In the genomic region with DNA sequence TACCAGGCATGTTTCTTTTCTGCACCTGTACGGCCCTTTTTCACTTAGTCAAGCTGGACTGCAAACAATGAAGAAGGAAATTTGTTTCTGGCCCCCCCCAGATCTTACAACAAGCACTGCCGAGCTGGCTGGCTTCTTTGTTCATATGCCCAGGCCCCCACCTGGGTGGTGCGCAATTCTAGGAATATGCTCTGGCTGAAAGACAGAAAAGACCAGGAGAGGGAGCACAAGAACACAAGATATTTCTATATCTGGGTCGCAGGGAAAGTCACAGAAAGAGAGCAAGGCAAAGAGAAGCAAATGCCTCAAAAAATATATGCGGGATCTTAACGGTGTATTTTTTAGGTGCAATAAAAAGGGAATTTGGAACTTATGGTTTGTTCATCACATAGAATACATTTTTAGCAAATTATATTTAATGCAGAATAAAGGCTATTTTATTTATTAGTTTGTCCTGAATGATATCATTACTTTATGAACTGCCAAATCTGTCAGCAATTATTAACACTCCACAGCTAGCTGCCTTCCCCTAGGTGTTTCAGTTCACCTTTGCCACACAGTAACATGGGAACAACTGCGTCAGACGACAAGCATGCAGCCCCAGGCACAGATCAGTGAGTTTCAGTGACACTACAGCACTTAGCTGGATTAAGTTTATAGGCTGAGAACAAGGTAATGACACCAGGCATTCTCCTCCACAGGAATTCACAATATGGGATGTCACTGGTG, we compare ENCODE assay signal across 1 cellular context.
TF ChIP-seq lines count a peak whose summit lies in the region.

No MANE protein-coding gene starts in this region.

TF ChIP-seq in SK-N-SH, 30 proteins besides CTCF, POLR2A, EP300 and RAD21 (continued from another document):
- TF ChIP-seq, protein P1, sequence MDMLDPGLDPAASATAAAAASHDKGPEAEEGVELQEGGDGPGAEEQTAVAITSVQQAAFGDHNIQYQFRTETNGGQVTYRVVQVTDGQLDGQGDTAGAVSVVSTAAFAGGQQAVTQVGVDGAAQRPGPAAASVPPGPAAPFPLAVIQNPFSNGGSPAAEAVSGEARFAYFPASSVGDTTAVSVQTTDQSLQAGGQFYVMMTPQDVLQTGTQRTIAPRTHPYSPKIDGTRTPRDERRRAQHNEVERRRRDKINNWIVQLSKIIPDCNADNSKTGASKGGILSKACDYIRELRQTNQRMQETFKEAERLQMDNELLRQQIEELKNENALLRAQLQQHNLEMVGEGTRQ (IDR thresholded peaks at IDR 0.05; ENCODE audit: borderline replicate concordance, low read depth, low read length) = no peak
- TF ChIP-seq SMC3 (IDR thresholded peaks at IDR 0.05; ENCODE audit: low read depth, low read length) = peak; percentile 90
